Comparison of ENCODE assay signal across 15 cellular contexts in the genomic region with DNA sequence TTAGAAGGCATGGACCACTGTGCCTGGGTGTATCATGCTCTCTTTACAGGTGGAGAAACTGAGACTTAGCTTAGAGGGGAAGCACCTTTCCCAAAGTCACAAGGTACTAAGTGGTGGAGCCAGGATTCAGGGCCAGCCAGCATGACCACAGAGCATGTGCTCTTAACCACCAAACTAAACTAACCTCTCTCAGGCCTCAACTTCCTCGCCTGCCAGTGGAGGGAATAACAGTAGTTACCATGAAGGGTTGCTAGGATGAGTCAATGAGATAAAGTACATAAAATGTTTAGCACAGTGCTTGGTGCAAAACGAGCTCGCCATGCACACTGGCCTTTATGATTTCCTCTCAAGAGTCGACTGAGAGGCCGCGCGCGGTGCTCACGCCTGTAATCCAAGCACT. TPM values are rescaled to one million over a fixed set of nuclear protein-coding genes. Genes with fewer than 3 reads are reported as not detected.
DNase-seq lines count a peak whose midpoint lies in the region; ATAC-seq and TF ChIP-seq lines count a peak whose summit lies in the region.
"Had no signal": no experiment of that assay in that cellular context is flagged by ENCODE, and none has a peak within 500 bp of the region (broad histone marks: within the 10 kb centered on the region; RNA-seq: fewer than 3 reads in every experiment).

No MANE protein-coding gene starts in this region.

- no peak overlapping the region for H2AFZ ChIP-seq in smooth muscle cell (ENCODE audit: low read depth)
- H2AFZ ChIP-seq: parathyroid adenoma had no signal

- no peaks in the 10 kb centered on the region for H3K36me3 Mint-ChIP-seq in activated naive CD4-positive, alpha-beta T cell treated with anti-CD3 and anti-CD28 coated beads, Interleukin-2, amount 50 U/mL, for 72 hours
- no peaks in the 10 kb centered on the region for H3K36me3 Mint-ChIP-seq in activated naive CD4-positive, alpha-beta T cell treated with anti-CD3 and anti-CD28 coated beads for 36 hours (ENCODE audit: low read depth)
- H3K36me3 Mint-ChIP-seq: mesothelial cell of epicardium, WTC11 had no signal

- no peak for TF ChIP-seq CTCF in fibroblast of mammary gland (conservative IDR thresholded peaks at IDR 0.05; ENCODE audit: control insufficient read depth, insufficient read depth, low read depth, low read length)
- TF ChIP-seq CTCF in smooth muscle cell (IDR thresholded peaks at IDR 0.05; ENCODE audit: borderline replicate concordance, insufficient read depth, poor library complexity, severe bottlenecking): no peak

- intact Hi-C loops in activated naive CD4-positive, alpha-beta T cell treated with anti-CD3 and anti-CD28 coated beads for 36 hours (cut with micrococcal nuclease): no loop called here

- H3K27me3 ChIP-seq in smooth muscle cell (ENCODE audit: low read depth): no peaks in the 10 kb centered on the region
- H3K27me3 ChIP-seq: transverse colon had no signal

- peaks cover 10% of the 10 kb centered on the region for H3F3A ChIP-seq in smooth muscle cell (ENCODE audit: low read depth)

- H3K27me3 Mint-ChIP-seq in activated naive CD4-positive, alpha-beta T cell treated with anti-CD3 and anti-CD28 coated beads for 36 hours (ENCODE audit: low read depth): no peaks in the 10 kb centered on the region

- no peak for DNase-seq in activated naive CD4-positive, alpha-beta T cell treated with anti-CD3 and anti-CD28 coated beads, Interleukin-2, amount 50 U/mL, for 72 hours (ENCODE audit: low spot score in 2 of 2)
- no peak for DNase-seq in activated naive CD4-positive, alpha-beta T cell treated with anti-CD3 and anti-CD28 coated beads for 36 hours
- DNase-seq in OCI-M1 (lab: John Stamatoyannopoulos, UW): peak; percentile 60
- peak; percentile 30 for DNase-seq in fibroblast of mammary gland (ENCODE audit: low read depth)
- no peak for DNase-seq in smooth muscle cell (lab: John Stamatoyannopoulos, UW; ENCODE audit: unreplicated experiment)
- no peak for DNase-seq in DMS79 treated with DMSO at 0.1 percent for 48 hours (lab: John Stamatoyannopoulos, UW)
- no peak for DNase-seq in stimulated activated CD4-positive, alpha-beta T cell treated with anti-CD3 and anti-CD28 coated beads, Interleukin-4, amount 100 ng/mL, for 4 hours
- no peak for DNase-seq in HT-29 (ENCODE audit: low spot score)
- DNase-seq: activated CD8-positive, alpha-beta memory T cell treated with anti-CD3 and anti-CD28 coated beads, Interleukin-2, amount 50 U/mL, for 48 hours; stimulated activated CD4-positive, alpha-beta T cell treated with anti-CD3 and anti-CD28 coated beads, Interleukin-15, amount 100 ng/mL, for 24 hours; transverse colon had no signal

- H3K4me1 ChIP-seq in smooth muscle cell (ENCODE audit: low read depth): no peaks in the 10 kb centered on the region
- H3K4me1 ChIP-seq: parathyroid adenoma had no signal

- H3K4me3 ChIP-seq in fibroblast of mammary gland (ENCODE audit: control insufficient read depth, low read depth, low read length) (no peak overlapping the region), smooth muscle cell (no peak overlapping the region)
- H3K4me3 ChIP-seq: SK-N-MC, transverse colon had no signal

- no peak overlapping the region for H3K27ac Mint-ChIP-seq in activated naive CD4-positive, alpha-beta T cell treated with anti-CD3 and anti-CD28 coated beads, Interleukin-2, amount 50 U/mL, for 72 hours
- H3K27ac Mint-ChIP-seq in activated naive CD4-positive, alpha-beta T cell treated with anti-CD3 and anti-CD28 coated beads for 36 hours: no peak overlapping the region
- H3K27ac Mint-ChIP-seq: mesothelial cell of epicardium, WTC11 had no signal

- peak; percentile 28 to 72 for ATAC-seq in activated naive CD4-positive, alpha-beta T cell treated with anti-CD3 and anti-CD28 coated beads, Interleukin-2, amount 50 U/mL, for 72 hours
- ATAC-seq: WTC11 had no signal

- WGBS in smooth muscle cell (ENCODE audit: low lambda C conversion rate): 34% methylated on average over 9 of the region's 9 CpGs

- H4K20me1 ChIP-seq in smooth muscle cell (ENCODE audit: low read depth): no peaks in the 10 kb centered on the region

- no peaks in the 10 kb centered on the region for H3K36me3 ChIP-seq in smooth muscle cell (ENCODE audit: low read depth)

- peak overlapping the region; percentile 88 for H3K27ac ChIP-seq in smooth muscle cell (ENCODE audit: low read depth)
- H3K27ac ChIP-seq: parathyroid adenoma, SK-N-MC, transverse colon had no signal

- H3K9me3 Mint-ChIP-seq in activated naive CD4-positive, alpha-beta T cell treated with anti-CD3 and anti-CD28 coated beads, Interleukin-2, amount 50 U/mL, for 72 hours: no peaks in the 10 kb centered on the region
- H3K9me3 Mint-ChIP-seq in activated naive CD4-positive, alpha-beta T cell treated with anti-CD3 and anti-CD28 coated beads for 36 hours: no peaks in the 10 kb centered on the region
- H3K9me3 Mint-ChIP-seq: mesothelial cell of epicardium, WTC11 had no signal

- CTCF ChIA-PET in activated naive CD4-positive, alpha-beta T cell treated with anti-CD3 and anti-CD28 coated beads for 36 hours (lab: Charles Lee): no interaction called here

- no peaks in the 10 kb centered on the region for H3K79me2 ChIP-seq in smooth muscle cell (ENCODE audit: low read depth)
- H3K79me2 ChIP-seq: parathyroid adenoma had no signal

- H3K4me1 Mint-ChIP-seq in activated naive CD4-positive, alpha-beta T cell treated with anti-CD3 and anti-CD28 coated beads for 36 hours (ENCODE audit: low read depth): no peaks in the 10 kb centered on the region
- H3K4me1 Mint-ChIP-seq: mesothelial cell of epicardium had no signal

- no peak overlapping the region for H3K4me3 Mint-ChIP-seq in activated naive CD4-positive, alpha-beta T cell treated with anti-CD3 and anti-CD28 coated beads for 36 hours
- H3K4me3 Mint-ChIP-seq: mesothelial cell of epicardium, WTC11 had no signal

- H3K9ac ChIP-seq in smooth muscle cell (ENCODE audit: low read depth): peak overlapping the region; percentile 61
- H3K9ac ChIP-seq: parathyroid adenoma had no signal

- peak overlapping the region; percentile 53 for H3K4me2 ChIP-seq in smooth muscle cell

- no peaks in the 10 kb centered on the region for H3K9me3 ChIP-seq in smooth muscle cell (replicated peaks; ENCODE audit: low read depth)
- H3K9me3 ChIP-seq: transverse colon had no signal

RNA-seq across cellular contexts. Expression of a gene that starts 6.4 kb away (rescaled TPM):
- total RNA-seq in activated naive CD4-positive, alpha-beta T cell treated with anti-CD3 and anti-CD28 coated beads, Interleukin-2, amount 50 U/mL, for 72 hours: 10 to 100 TPM; 10.6 to 32.2 TPM
- 10 to 100 TPM; 14.6 to 14.7 TPM for total RNA-seq in activated naive CD4-positive, alpha-beta T cell treated with anti-CD3 and anti-CD28 coated beads for 36 hours
- total RNA-seq in smooth muscle cell: 61.8 and 80.4 TPM in 2 replicates
- 81.5 and 99.9 TPM in 2 replicates for polyA plus RNA-seq in smooth muscle cell
- total RNA-seq in HT-29 (2014; rRNA removed; shearing (Covaris generic)): 188 and 200 TPM in 2 replicates

RNA-seq across cellular contexts. Expression of a gene that starts 17.5 kb away (rescaled TPM):
- total RNA-seq in activated naive CD4-positive, alpha-beta T cell treated with anti-CD3 and anti-CD28 coated beads, Interleukin-2, amount 50 U/mL, for 72 hours: 10 to 100 TPM; 20.7 to 35.1 TPM
- total RNA-seq in activated naive CD4-positive, alpha-beta T cell treated with anti-CD3 and anti-CD28 coated beads for 36 hours: 10 to 100 TPM; 17.1 to 18.2 TPM
- 12.6 and 32.3 TPM in 2 replicates for total RNA-seq in smooth muscle cell
- 9.6 and 19.7 TPM in 2 replicates for polyA plus RNA-seq in smooth muscle cell
- total RNA-seq in HT-29 (2014; rRNA removed; shearing (Covaris generic)): 51.5 and 75.5 TPM in 2 replicates

RNA-seq across cellular contexts. Expression of a gene that starts 42.8 kb away (rescaled TPM):
- total RNA-seq in activated naive CD4-positive, alpha-beta T cell treated with anti-CD3 and anti-CD28 coated beads, Interleukin-2, amount 50 U/mL, for 72 hours: 10 to 100 TPM; 12.5 to 17.7 TPM
- total RNA-seq in activated naive CD4-positive, alpha-beta T cell treated with anti-CD3 and anti-CD28 coated beads for 36 hours: 10 to 100 TPM; 10.6 to 14.1 TPM
- total RNA-seq in smooth muscle cell: 49.7 and 64.5 TPM in 2 replicates
- 56.8 and 69.4 TPM in 2 replicates for polyA plus RNA-seq in smooth muscle cell
- total RNA-seq in HT-29 (2014; rRNA removed; shearing (Covaris generic)): 28.8 and 28.9 TPM in 2 replicates

Comparison
In these comparisons a context has a peak if more than half of its experiments do, and no peak if none do; other contexts are left out.
1. DNase-seq: peak in OCI-M1 (single experiment) and fibroblast of mammary gland (single experiment); none in activated naive CD4-positive, alpha-beta T cell treated with anti-CD3 and anti-CD28 coated beads, Interleukin-2, amount 50 U/mL, for 72 hours (0 of 2), activated naive CD4-positive, alpha-beta T cell treated with anti-CD3 and anti-CD28 coated beads for 36 hours (single experiment), smooth muscle cell (single experiment), DMS79 treated with DMSO at 0.1 percent for 48 hours (single experiment), stimulated activated CD4-positive, alpha-beta T cell treated with anti-CD3 and anti-CD28 coated beads, Interleukin-4, amount 100 ng/mL, for 4 hours (0 of 2) and HT-29 (single experiment).